ENCODE assay signal across 7 cellular contexts in the genomic region with DNA sequence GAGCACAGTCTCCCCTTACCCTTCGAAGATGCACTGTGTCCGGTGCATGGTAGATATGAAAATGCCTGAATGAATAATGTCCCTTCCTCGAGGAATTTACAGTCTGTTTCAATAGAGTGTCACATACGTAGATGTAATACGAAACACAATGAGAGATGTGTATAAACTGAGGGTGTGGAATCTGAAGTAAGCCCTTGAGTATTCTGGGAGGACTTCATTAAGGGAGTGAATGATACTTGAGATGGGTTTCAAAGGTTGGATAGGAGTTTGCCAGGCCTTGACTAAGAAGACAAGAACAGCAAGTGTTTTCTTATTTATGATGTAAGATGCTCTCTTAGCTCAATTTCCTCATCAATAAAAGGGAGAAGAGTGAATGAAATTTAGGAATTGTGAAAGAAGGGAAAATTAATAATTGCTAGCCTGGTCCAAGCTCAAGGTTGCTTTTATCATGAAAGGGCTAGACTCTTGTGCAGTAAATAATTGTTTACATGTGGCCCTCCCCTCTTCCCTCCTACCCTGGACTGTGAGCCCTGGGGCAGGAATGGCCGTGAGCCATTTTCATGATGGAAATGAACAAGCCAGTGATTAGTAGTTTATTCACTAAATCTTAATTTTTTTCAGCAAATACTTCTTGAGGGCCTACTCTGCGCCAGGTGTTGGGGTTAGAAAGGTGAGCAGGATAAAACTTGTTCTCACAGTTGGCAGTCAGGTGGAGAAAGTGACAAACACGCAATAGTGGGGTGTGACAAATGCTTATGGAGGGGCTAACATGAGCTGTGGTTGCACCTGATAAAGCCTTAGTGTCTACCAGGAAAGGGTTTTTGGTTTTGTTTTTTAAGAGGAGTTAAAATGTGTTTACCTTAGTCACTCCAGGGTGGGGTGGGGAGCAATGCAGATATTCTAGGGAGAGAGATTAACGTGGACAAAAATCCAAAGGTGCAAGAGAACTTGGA. TPM values are rescaled to one million over a fixed set of nuclear protein-coding genes. Genes with fewer than 3 reads are reported as not detected.
DNase-seq lines count a peak whose midpoint lies in the region; ATAC-seq and TF ChIP-seq lines count a peak whose summit lies in the region.
"Had no signal": no experiment of that assay in that cellular context is flagged by ENCODE, and none has a peak within 500 bp of the region (broad histone marks: within the 10 kb centered on the region; RNA-seq: fewer than 3 reads in every experiment).

No MANE protein-coding gene starts in this region.

- BruUV-seq in OCI-LY7 (replicated peaks; lab: Mats Ljungman, UMichigan), result no TSS peak

- TF ChIP-seq CTCF in AG09309 (IDR thresholded peaks at IDR 0.05; ENCODE audit: control insufficient read depth, insufficient read depth, low read depth, low read length, missing control alignments) (no peak), OCI-LY7 (conservative IDR thresholded peaks at IDR 0.05; ENCODE audit: low read length) (no peak), glutamatergic neuron (IDR thresholded peaks at IDR 0.05; ENCODE audit: partially characterized antibody, unreplicated experiment) (no peak)

- DNase-seq in AG09309 (ENCODE audit: low read depth) (no peak), OCI-LY7 (ENCODE audit: low spot score) (no peak), glutamatergic neuron (no peak), mucosa of gallbladder (ENCODE audit: low spot score) (no peak)

- CTCF ChIA-PET in OCI-LY7 (lab: Charles Lee; ENCODE audit: unreplicated experiment), result no interaction called here

- ATAC-seq in GM18519 (IDR thresholded peaks at IDR 0.05; ENCODE audit: low FRiP score, unreplicated experiment), result no peak
- no peak for ATAC-seq in GM19467 (IDR thresholded peaks at IDR 0.05; ENCODE audit: unreplicated experiment)

- peaks cover 10% of the 10 kb centered on the region for H4K20me1 ChIP-seq in OCI-LY7 (ENCODE audit: insufficient read depth, low read length)

- H3K79me2 ChIP-seq in OCI-LY7 (ENCODE audit: insufficient read depth, low read depth, low read length), result peaks cover 65% of the 10 kb centered on the region

- intact Hi-C loops in OCI-LY7 (cut with micrococcal nuclease; ENCODE audit: unreplicated experiment), result no loop called here

- H3K4me3 Mint-ChIP-seq in glutamatergic neuron (ENCODE audit: unreplicated experiment), result peak overlapping the region; percentile 92

- peaks cover 5% of the 10 kb centered on the region for H3K27me3 Mint-ChIP-seq in glutamatergic neuron (ENCODE audit: unreplicated experiment)

- peaks cover 62% of the 10 kb centered on the region for H3K36me3 ChIP-seq in OCI-LY7 (ENCODE audit: insufficient read depth, low read length)

- no peak overlapping the region for H2AFZ ChIP-seq in OCI-LY7 (ENCODE audit: low read length)

- H3K9me2 ChIP-seq in OCI-LY7 (ENCODE audit: insufficient read depth, low read length), result no peaks in the 10 kb centered on the region

- peak overlapping the region; percentile 89 for H3K4me2 ChIP-seq in OCI-LY7 (ENCODE audit: low read length)

- peaks cover 32% of the 10 kb centered on the region for H3K4me1 ChIP-seq in OCI-LY7 (ENCODE audit: insufficient read depth, low read length, poor library complexity, severe bottlenecking)

- H3K27ac Mint-ChIP-seq in glutamatergic neuron (ENCODE audit: unreplicated experiment), result no peak overlapping the region

- peak overlapping the region; percentile 66 for H3K27ac ChIP-seq in OCI-LY7 (ENCODE audit: low read depth, low read length, poor library complexity, severe bottlenecking)

- no peaks in the 10 kb centered on the region for H3K36me3 Mint-ChIP-seq in glutamatergic neuron (ENCODE audit: unreplicated experiment)

- peaks cover 2% of the 10 kb centered on the region for H3K9me3 Mint-ChIP-seq in glutamatergic neuron (ENCODE audit: unreplicated experiment)

- peaks cover 12% of the 10 kb centered on the region for H3K4me1 Mint-ChIP-seq in glutamatergic neuron (ENCODE audit: low read depth, unreplicated experiment)

- H3K9me3 ChIP-seq in OCI-LY7 (ENCODE audit: low read length), result no peaks in the 10 kb centered on the region

- POLR2A ChIA-PET in OCI-LY7 (lab: Charles Lee), result interaction anchor here (0.8 to 3.3 kb wide), 2 partner anchors 12 to 80 kb away, joined by 3 to 19 read pairs; no protein-coding TSS in a partner anchor

- H3K4me3 ChIP-seq in AG09309 (ENCODE audit: control insufficient read depth, low read depth, low read length) (peak overlapping the region; percentile 72), OCI-LY7 (ENCODE audit: low read depth, low read length, poor library complexity, severe bottlenecking) (peak overlapping the region; percentile 79)

RNA-seq across cellular contexts. Expression of gene KIF22, which starts 1.6 kb away (rescaled TPM):
- total RNA-seq in OCI-LY7 (2014; rRNA removed; shearing (Covaris generic)), result 315 and 339 TPM in 2 replicates
- 232 and 253 TPM in 2 replicates for total RNA-seq in OCI-LY7 (2022)
- total RNA-seq in glutamatergic neuron (ENCODE audit: unreplicated experiment), result 31.9 TPM
- 21.6 TPM for total RNA-seq in mucosa of gallbladder

RNA-seq across cellular contexts. Expression of gene ZG16, which starts 14.1 kb away (rescaled TPM):
- not detected in 2 replicates for total RNA-seq in OCI-LY7 (2014; rRNA removed; shearing (Covaris generic))
- total RNA-seq in OCI-LY7 (2022) (not detected in 2 replicates), glutamatergic neuron (ENCODE audit: unreplicated experiment) (not detected), mucosa of gallbladder (not detected)
- total RNA-seq: activated CD8-positive, alpha-beta memory T cell treated with anti-CD3 and anti-CD28 coated beads for 36 hours had no signal

RNA-seq across cellular contexts. Expression of gene MAZ, which starts 14.2 kb away (rescaled TPM):
- total RNA-seq in OCI-LY7 (2014; rRNA removed; shearing (Covaris generic)), result 384 and 471 TPM in 2 replicates
- total RNA-seq in OCI-LY7 (2022) (484 and 531 TPM in 2 replicates), glutamatergic neuron (ENCODE audit: unreplicated experiment) (369 TPM), mucosa of gallbladder (192 TPM)

RNA-seq across cellular contexts. Expression of gene PRRT2, which starts 19.9 kb away (rescaled TPM):
- 0.09 TPM in 1 of 2 replicates, not detected in the other for total RNA-seq in OCI-LY7 (2014; rRNA removed; shearing (Covaris generic))
- total RNA-seq in OCI-LY7 (2022) (3.2 and 3.4 TPM in 2 replicates), glutamatergic neuron (ENCODE audit: unreplicated experiment) (91.0 TPM), mucosa of gallbladder (20.8 TPM)

RNA-seq across cellular contexts. Expression of gene PAGR1, which starts 23.8 kb away (rescaled TPM):
- 59.4 and 62.7 TPM in 2 replicates for total RNA-seq in OCI-LY7 (2014; rRNA removed; shearing (Covaris generic))
- total RNA-seq in OCI-LY7 (2022) (43.4 and 51.7 TPM in 2 replicates), glutamatergic neuron (ENCODE audit: unreplicated experiment) (110 TPM), mucosa of gallbladder (38.9 TPM)
